In the genomic region with DNA sequence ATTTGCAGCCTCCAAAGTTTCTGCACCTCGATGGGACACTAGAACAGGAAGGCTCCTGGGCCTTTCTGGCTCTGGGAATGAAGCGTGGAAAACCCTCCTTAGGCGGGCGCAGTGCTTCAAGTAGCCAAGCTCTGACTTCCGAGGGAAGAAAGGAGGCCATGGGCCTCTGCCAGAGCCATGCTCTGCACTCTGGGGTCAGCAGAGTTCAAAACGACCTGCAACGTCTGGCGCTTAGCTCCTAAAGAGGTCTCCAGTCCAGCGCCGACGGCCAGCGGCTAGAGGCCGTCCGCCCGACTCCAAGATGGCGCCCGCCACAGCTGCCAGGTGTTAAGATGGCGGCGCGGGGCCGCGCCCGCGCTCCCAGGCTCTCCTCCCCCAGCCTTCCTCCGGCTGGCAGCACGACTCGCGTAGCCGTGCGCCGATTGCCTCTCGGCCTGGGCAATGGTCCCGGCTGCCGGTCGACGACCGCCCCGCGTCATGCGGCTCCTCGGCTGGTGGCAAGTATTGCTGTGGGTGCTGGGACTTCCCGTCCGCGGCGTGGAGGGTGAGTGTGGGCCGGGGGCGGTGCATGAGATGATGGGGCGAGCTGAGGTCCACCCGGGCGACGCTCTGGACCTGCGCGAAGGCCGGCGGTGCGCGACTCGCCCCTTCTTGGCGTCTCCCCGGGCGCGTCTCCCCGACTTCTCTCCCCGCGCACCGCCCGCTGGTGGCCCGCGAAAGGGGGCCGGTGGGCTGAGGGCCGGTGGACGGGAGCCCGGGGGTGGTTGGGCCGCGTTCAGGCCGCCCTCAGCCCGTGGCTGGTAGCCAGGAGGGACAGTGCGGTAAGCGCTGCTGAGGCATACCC, we compare ENCODE assay signal across 1 cellular context.
A peak's percentile ranks its signal among the peaks of the same experiment; 100 is the strongest.
TF ChIP-seq lines count a peak whose summit lies in the region.

A gene with protein sequence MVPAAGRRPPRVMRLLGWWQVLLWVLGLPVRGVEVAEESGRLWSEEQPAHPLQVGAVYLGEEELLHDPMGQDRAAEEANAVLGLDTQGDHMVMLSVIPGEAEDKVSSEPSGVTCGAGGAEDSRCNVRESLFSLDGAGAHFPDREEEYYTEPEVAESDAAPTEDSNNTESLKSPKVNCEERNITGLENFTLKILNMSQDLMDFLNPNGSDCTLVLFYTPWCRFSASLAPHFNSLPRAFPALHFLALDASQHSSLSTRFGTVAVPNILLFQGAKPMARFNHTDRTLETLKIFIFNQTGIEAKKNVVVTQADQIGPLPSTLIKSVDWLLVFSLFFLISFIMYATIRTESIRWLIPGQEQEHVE (plus strand): TSS at position 385 of the 844 bp plus-strand sequence. CDS start 57 bp downstream, at position 442.

TF ChIP-seq in HepG2, 621 proteins besides CTCF, POLR2A, EP300 and RAD21 (continued from another document and continues in another):
- TF ChIP-seq, protein P1, sequence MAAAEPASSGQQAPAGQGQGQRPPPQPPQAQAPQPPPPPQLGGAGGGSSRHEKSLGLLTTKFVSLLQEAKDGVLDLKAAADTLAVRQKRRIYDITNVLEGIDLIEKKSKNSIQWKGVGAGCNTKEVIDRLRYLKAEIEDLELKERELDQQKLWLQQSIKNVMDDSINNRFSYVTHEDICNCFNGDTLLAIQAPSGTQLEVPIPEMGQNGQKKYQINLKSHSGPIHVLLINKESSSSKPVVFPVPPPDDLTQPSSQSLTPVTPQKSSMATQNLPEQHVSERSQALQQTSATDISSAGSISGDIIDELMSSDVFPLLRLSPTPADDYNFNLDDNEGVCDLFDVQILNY (CRISPR knock-in tag; conservative IDR thresholded peaks at IDR 0.05) = no peak
- TF ChIP-seq KMT2B (CRISPR knock-in tag; IDR thresholded peaks at IDR 0.05) = peak; percentile 91
- TF ChIP-seq, protein P2, sequence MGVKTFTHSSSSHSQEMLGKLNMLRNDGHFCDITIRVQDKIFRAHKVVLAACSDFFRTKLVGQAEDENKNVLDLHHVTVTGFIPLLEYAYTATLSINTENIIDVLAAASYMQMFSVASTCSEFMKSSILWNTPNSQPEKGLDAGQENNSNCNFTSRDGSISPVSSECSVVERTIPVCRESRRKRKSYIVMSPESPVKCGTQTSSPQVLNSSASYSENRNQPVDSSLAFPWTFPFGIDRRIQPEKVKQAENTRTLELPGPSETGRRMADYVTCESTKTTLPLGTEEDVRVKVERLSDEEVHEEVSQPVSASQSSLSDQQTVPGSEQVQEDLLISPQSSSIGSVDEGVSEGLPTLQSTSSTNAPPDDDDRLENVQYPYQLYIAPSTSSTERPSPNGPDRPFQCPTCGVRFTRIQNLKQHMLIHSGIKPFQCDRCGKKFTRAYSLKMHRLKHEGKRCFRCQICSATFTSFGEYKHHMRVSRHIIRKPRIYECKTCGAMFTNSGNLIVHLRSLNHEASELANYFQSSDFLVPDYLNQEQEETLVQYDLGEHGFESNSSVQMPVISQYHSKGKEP (CRISPR knock-in tag; IDR thresholded peaks at IDR 0.05) = no peak
- peak; percentile 69; the same call in 1 of the 2 replicates for TF ChIP-seq NFATC3 (CRISPR knock-in tag; IDR thresholded peaks at IDR 0.05)
- peak; percentile 76; the same call in 1 of the 2 replicates for TF ChIP-seq ZSCAN29 (CRISPR knock-in tag; conservative IDR thresholded peaks at IDR 0.05)
- TF ChIP-seq, protein P3, sequence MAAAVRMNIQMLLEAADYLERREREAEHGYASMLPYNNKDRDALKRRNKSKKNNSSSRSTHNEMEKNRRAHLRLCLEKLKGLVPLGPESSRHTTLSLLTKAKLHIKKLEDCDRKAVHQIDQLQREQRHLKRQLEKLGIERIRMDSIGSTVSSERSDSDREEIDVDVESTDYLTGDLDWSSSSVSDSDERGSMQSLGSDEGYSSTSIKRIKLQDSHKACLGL (CRISPR knock-in tag; IDR thresholded peaks at IDR 0.05) = peak; percentile 94
- TF ChIP-seq TCF12 (IDR thresholded peaks at IDR 0.05) = no peak
- TF ChIP-seq TCF12 (CRISPR knock-in tag; IDR thresholded peaks at IDR 0.05) = peak; percentile 90
- no peak for TF ChIP-seq SETDB1 (CRISPR knock-in tag; IDR thresholded peaks at IDR 0.05; ENCODE audit: borderline replicate concordance)
- TF ChIP-seq, protein P4, sequence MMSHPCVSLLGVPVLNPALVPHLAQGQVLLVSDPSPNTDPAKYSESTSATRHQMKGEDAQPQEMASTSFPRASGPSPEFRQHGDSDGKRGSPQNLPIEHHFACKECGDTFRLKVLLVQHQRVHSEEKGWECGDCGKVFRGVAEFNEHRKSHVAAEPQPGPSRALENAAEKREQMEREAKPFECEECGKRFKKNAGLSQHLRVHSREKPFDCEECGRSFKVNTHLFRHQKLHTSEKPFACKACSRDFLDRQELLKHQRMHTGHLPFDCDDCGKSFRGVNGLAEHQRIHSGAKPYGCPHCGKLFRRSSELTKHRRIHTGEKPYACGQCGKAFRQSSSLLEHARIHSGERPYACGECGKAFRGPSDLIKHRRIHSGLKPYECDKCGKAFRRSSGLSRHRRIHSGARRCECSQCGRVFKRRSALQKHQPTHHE (CRISPR knock-in tag; IDR thresholded peaks at IDR 0.05; ENCODE audit: borderline replicate concordance) = peak; percentile 76; the same call in 1 of the 2 replicates
- TF ChIP-seq HOXA5 (CRISPR knock-in tag; IDR thresholded peaks at IDR 0.05) = peak; percentile 90; the same call in 1 of the 2 replicates
- no peak for TF ChIP-seq SCMH1 (CRISPR knock-in tag; IDR thresholded peaks at IDR 0.05; ENCODE audit: borderline replicate concordance)
- peak; percentile 58; the same call in 1 of the 2 replicates for TF ChIP-seq ZBTB7A (CRISPR knock-in tag; IDR thresholded peaks at IDR 0.05)
- TF ChIP-seq HOXA9 (CRISPR knock-in tag; IDR thresholded peaks at IDR 0.05; ENCODE audit: borderline replicate concordance) = 0 out of 2 replicates have a peak, but pooled peaks have one; percentile 12
- TF ChIP-seq RFX3 (CRISPR knock-in tag; IDR thresholded peaks at IDR 0.05) = no peak
- no peak for TF ChIP-seq MAFK (conservative IDR thresholded peaks at IDR 0.05 in 1 of 2, IDR thresholded peaks at IDR 0.05 in 1 of 2; ENCODE audit: low read length in 2 of 2)
- no peak for TF ChIP-seq HMG20A (CRISPR knock-in tag; IDR thresholded peaks at IDR 0.05; ENCODE audit: borderline replicate concordance)
- TF ChIP-seq ZNF343 (CRISPR knock-in tag; IDR thresholded peaks at IDR 0.05) = peak; percentile 86
- peak; percentile 90 for TF ChIP-seq ARNT2 (CRISPR knock-in tag; IDR thresholded peaks at IDR 0.05; ENCODE audit: low read depth)
- TF ChIP-seq ZBTB8A (CRISPR knock-in tag; IDR thresholded peaks at IDR 0.05; ENCODE audit: borderline replicate concordance, low read depth) = no peak
- TF ChIP-seq ONECUT2 (CRISPR knock-in tag; IDR thresholded peaks at IDR 0.05) = no peak
- TF ChIP-seq, protein P5, sequence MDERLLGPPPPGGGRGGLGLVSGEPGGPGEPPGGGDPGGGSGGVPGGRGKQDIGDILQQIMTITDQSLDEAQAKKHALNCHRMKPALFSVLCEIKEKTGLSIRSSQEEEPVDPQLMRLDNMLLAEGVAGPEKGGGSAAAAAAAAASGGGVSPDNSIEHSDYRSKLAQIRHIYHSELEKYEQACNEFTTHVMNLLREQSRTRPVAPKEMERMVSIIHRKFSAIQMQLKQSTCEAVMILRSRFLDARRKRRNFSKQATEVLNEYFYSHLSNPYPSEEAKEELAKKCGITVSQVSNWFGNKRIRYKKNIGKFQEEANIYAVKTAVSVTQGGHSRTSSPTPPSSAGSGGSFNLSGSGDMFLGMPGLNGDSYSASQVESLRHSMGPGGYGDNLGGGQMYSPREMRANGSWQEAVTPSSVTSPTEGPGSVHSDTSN (CRISPR knock-in tag; IDR thresholded peaks at IDR 0.05) = no peak
- TF ChIP-seq ZNF441 (CRISPR knock-in tag; IDR thresholded peaks at IDR 0.05; ENCODE audit: borderline replicate concordance) = no peak
- TF ChIP-seq ZNF607 (CRISPR knock-in tag; IDR thresholded peaks at IDR 0.05; ENCODE audit: borderline replicate concordance) = peak; percentile 65; the same call in 1 of the 2 replicates
- peak; percentile 93; the same call in 1 of the 2 replicates for TF ChIP-seq ZNF33A (CRISPR knock-in tag; IDR thresholded peaks at IDR 0.05; ENCODE audit: borderline replicate concordance)
- no peak for TF ChIP-seq TAF15 (IDR thresholded peaks at IDR 0.05; ENCODE audit: low read depth, low read length, poor library complexity, severe bottlenecking)
- TF ChIP-seq ZNF841 (CRISPR knock-in tag; IDR thresholded peaks at IDR 0.05; ENCODE audit: borderline replicate concordance) = peak; percentile 20; the same call in 1 of the 2 replicates
- TF ChIP-seq ESRRA (CRISPR knock-in tag; IDR thresholded peaks at IDR 0.05; ENCODE audit: low read depth) = peak; percentile 61
- TF ChIP-seq, protein P6, sequence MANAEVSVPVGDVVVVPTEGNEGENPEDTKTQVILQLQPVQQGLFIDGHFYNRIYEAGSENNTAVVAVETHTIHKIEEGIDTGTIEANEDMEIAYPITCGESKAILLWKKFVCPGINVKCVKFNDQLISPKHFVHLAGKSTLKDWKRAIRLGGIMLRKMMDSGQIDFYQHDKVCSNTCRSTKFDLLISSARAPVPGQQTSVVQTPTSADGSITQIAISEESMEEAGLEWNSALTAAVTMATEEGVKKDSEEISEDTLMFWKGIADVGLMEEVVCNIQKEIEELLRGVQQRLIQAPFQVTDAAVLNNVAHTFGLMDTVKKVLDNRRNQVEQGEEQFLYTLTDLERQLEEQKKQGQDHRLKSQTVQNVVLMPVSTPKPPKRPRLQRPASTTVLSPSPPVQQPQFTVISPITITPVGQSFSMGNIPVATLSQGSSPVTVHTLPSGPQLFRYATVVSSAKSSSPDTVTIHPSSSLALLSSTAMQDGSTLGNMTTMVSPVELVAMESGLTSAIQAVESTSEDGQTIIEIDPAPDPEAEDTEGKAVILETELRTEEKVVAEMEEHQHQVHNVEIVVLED (CRISPR knock-in tag; IDR thresholded peaks at IDR 0.05; ENCODE audit: borderline replicate concordance) = peak; percentile 88
- TF ChIP-seq, protein P7, sequence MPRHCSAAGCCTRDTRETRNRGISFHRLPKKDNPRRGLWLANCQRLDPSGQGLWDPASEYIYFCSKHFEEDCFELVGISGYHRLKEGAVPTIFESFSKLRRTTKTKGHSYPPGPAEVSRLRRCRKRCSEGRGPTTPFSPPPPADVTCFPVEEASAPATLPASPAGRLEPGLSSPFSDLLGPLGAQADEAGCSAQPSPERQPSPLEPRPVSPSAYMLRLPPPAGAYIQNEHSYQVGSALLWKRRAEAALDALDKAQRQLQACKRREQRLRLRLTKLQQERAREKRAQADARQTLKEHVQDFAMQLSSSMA (CRISPR knock-in tag; IDR thresholded peaks at IDR 0.05) = no peak
- peak; percentile 75; the same call in 1 of the 2 replicates for TF ChIP-seq MAF1 (CRISPR knock-in tag; IDR thresholded peaks at IDR 0.05; ENCODE audit: borderline replicate concordance)
- TF ChIP-seq, protein P8, sequence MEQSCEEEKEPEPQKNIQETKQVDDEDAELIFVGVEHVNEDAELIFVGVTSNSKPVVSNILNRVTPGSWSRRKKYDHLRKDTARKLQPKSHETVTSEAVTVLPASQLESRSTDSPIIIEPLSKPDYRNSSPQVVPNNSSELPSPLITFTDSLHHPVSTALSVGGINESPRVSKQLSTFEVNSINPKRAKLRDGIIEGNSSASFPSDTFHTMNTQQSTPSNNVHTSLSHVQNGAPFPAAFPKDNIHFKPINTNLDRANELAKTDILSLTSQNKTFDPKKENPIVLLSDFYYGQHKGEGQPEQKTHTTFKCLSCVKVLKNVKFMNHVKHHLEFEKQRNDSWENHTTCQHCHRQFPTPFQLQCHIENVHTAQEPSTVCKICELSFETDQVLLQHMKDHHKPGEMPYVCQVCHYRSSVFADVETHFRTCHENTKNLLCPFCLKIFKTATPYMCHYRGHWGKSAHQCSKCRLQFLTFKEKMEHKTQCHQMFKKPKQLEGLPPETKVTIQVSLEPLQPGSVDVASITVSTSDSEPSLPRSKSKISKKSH (CRISPR knock-in tag; IDR thresholded peaks at IDR 0.05; ENCODE audit: borderline replicate concordance) = peak; percentile 84; the same call in 1 of the 2 replicates
- TF ChIP-seq, protein P9, sequence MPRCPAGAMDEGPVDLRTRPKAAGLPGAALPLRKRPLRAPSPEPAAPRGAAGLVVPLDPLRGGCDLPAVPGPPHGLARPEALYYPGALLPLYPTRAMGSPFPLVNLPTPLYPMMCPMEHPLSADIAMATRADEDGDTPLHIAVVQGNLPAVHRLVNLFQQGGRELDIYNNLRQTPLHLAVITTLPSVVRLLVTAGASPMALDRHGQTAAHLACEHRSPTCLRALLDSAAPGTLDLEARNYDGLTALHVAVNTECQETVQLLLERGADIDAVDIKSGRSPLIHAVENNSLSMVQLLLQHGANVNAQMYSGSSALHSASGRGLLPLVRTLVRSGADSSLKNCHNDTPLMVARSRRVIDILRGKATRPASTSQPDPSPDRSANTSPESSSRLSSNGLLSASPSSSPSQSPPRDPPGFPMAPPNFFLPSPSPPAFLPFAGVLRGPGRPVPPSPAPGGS (CRISPR knock-in tag; IDR thresholded peaks at IDR 0.05) = peak; percentile 98
- 0 out of 2 replicates have a peak, but pooled peaks have one; percentile 51 for TF ChIP-seq PRMT3 (CRISPR knock-in tag; IDR thresholded peaks at IDR 0.05; ENCODE audit: borderline replicate concordance, low read depth)
- peak; percentile 53; the same call in 1 of the 2 replicates for TF ChIP-seq ZNF501 (CRISPR knock-in tag; IDR thresholded peaks at IDR 0.05)
- TF ChIP-seq ZFP36L1 (CRISPR knock-in tag; IDR thresholded peaks at IDR 0.05) = 0 out of 2 replicates have a peak, but pooled peaks have one; percentile 17
- peak; percentile 86; the same call in 1 of the 2 replicates for TF ChIP-seq ZNF83 (CRISPR knock-in tag; IDR thresholded peaks at IDR 0.05; ENCODE audit: borderline replicate concordance)
- peak; percentile 89 for TF ChIP-seq KMT2A (CRISPR knock-in tag; IDR thresholded peaks at IDR 0.05)
- peak; percentile 92 for TF ChIP-seq ZNF616 (CRISPR knock-in tag; IDR thresholded peaks at IDR 0.05; ENCODE audit: low read depth)
- TF ChIP-seq REPIN1 (CRISPR knock-in tag; IDR thresholded peaks at IDR 0.05; ENCODE audit: borderline replicate concordance, low read depth) = peak; percentile 95
- no peak for TF ChIP-seq HNRNPH1 (optimal IDR thresholded peaks at IDR 0.05; ENCODE audit: low read depth, low read length)
- peak; percentile 90 for TF ChIP-seq HNRNPLL (IDR thresholded peaks at IDR 0.05; ENCODE audit: low read depth, low read length, poor library complexity, severe bottlenecking)
- no peak for TF ChIP-seq MIER3 (CRISPR knock-in tag; IDR thresholded peaks at IDR 0.05; ENCODE audit: borderline replicate concordance)
- TF ChIP-seq, protein P10, sequence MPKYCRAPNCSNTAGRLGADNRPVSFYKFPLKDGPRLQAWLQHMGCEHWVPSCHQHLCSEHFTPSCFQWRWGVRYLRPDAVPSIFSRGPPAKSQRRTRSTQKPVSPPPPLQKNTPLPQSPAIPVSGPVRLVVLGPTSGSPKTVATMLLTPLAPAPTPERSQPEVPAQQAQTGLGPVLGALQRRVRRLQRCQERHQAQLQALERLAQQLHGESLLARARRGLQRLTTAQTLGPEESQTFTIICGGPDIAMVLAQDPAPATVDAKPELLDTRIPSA (CRISPR knock-in tag; IDR thresholded peaks at IDR 0.05; ENCODE audit: borderline replicate concordance) = no peak
